8 cellular contexts compared by ENCODE assay signal in the genomic region with DNA sequence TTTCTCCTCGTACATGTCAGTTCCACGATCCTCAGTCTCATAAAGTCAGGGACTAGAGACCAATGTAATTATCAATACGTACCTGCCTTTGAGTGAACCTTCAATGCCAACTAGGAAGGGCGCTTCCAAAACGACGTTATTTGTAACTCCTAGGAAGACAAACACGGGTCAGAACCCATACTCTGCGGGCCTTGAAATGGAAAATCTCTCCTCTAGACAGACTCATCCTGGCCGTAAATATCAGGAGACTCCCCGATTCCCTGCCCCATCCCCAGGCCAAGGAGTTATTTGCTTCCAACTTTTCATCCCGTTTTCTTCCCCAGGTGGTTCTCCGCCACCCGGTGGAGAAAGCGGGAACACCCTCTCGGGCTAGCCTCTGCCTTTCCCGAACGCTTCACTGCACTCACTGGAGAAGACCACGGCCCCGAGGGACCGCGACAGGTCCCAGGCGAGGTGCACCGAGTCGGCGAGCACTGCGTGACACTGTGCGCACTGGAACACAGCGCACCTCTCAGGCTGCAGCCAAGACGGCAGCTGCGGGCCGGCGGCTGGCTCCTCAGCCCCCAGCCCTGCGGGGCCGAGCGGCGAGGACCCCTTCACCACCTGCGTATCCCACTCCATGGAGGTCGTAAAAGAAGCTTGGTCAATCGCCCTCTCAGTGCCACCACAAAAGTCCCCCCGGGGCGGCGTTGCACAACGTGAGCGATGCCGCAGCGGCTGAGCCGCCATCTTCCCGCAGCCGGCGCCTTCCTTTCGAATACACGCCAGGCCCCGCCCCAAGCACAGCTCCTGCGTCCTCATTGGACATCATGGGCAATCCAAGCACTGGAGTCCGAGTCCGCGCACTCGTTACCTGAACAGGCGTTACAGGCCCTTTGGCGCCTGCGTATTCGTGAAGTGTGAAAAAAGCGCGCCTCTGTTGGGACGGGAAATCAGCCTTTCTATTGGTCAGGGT. TPM values are rescaled to one million over a fixed set of nuclear protein-coding genes. Genes with fewer than 3 reads are reported as not detected.
DNase-seq lines count a peak whose midpoint lies in the region; ATAC-seq and TF ChIP-seq lines count a peak whose summit lies in the region.

OIP5 (minus strand) TSS at position 759 of the 955 bp plus-strand sequence; CDS start at position 729, 30 bp downstream.

- H3K4me3 Mint-ChIP-seq in WTC11 = peak within 1 kb of the TSS; percentile 99

- peak within 1 kb of the TSS; percentile 100 for H3K27ac Mint-ChIP-seq in WTC11

- peak; percentile 91 for ATAC-seq in GM18909 (IDR thresholded peaks at IDR 0.05; ENCODE audit: poor library complexity, unreplicated experiment)
- ATAC-seq in HG03175 (IDR thresholded peaks at IDR 0.05; ENCODE audit: unreplicated experiment) = peak; percentile 91
- peak; percentile 98 for ATAC-seq in WTC11

- H3K9me3 Mint-ChIP-seq in WTC11 = no peaks in the 10 kb centered on the region

- no peaks in the 10 kb centered on the region for H3K27me3 Mint-ChIP-seq in WTC11 (ENCODE audit: low read depth)

- CTCF ChIA-PET in WTC11 (lab: Charles Lee) = interaction anchor here (0.7 to 1.6 kb wide), 12 partner anchors 24 to 474 kb away, joined by 3 to 16 read pairs (median 3); partner anchors contain the start of genes CHP1, EXD1, INO80 and MAPKBP1

- H3K4me3 ChIP-seq in AG09309 (ENCODE audit: control insufficient read depth, low read depth, low read length) = peak within 1 kb of the TSS; percentile 82

- POLR2A ChIA-PET in WTC11 (lab: Charles Lee) = interaction anchor here (1.0 to 1.6 kb wide), 4 partner anchors 48 to 379 kb away, joined by 3 to 9 read pairs (median 6); partner anchors contain the start of genes CHAC1, CHP1, EXD1 and INO80

- TF ChIP-seq CTCF in AG09309 (IDR thresholded peaks at IDR 0.05; ENCODE audit: control insufficient read depth, insufficient read depth, low read depth, low read length, missing control alignments) (peak; percentile 80), WTC11 (IDR thresholded peaks at IDR 0.05) (no peak)

- H3K36me3 Mint-ChIP-seq in WTC11 = peaks cover 12% of the 10 kb centered on the region

- DNase-seq in AG09309 (ENCODE audit: low read depth) (peak; percentile 96), NCI-H2227 treated with DMSO at 0.1 percent for 48 hours (lab: John Stamatoyannopoulos, UW) (peak; percentile 96), WTC11 (ENCODE audit: low spot score) (peak; percentile 98), iris pigment epithelial cell (ENCODE audit: low read depth) (peak; percentile 100)
- DNase-seq in central memory CD4-positive, alpha-beta T cell = peak; percentile 99
- DNase-seq in stimulated activated CD4-positive, alpha-beta T cell treated with anti-CD3 and anti-CD28 coated beads, Interleukin-12 subunit alpha, Interleukin-12 subunit beta, amount 100 ng/mL, for 48 hours (ENCODE audit: low read depth in 2 of 3, low spot score in 1 of 3) = peak; percentile 95 to 98 (median 98)

- peaks cover 22% of the 10 kb centered on the region for H3K4me1 Mint-ChIP-seq in WTC11

TF ChIP-seq in WTC11, 78 proteins besides CTCF, POLR2A, EP300 and RAD21 (continues in another document):
- TF ChIP-seq PRRX2 (CRISPR knock-in tag; IDR thresholded peaks at IDR 0.05) (0 out of 2 replicates have a peak, but pooled peaks have one; percentile 65), ARID4B (CRISPR knock-in tag; IDR thresholded peaks at IDR 0.05; ENCODE audit: borderline replicate concordance) (no peak; the same call in 1 of the 2 replicates), ATF6 (CRISPR knock-in tag; IDR thresholded peaks at IDR 0.05) (no peak), ESRRA (CRISPR knock-in tag; IDR thresholded peaks at IDR 0.05; ENCODE audit: borderline replicate concordance) (peak; percentile 52; the same call in 1 of the 2 replicates), ZNF219 (CRISPR knock-in tag; IDR thresholded peaks at IDR 0.05; ENCODE audit: borderline replicate concordance) (no peak), NR3C1 (CRISPR knock-in tag; conservative IDR thresholded peaks at IDR 0.05; ENCODE audit: low read depth) (no peak), ZBTB21 (CRISPR knock-in tag; IDR thresholded peaks at IDR 0.05; ENCODE audit: borderline replicate concordance) (no peak; the same call in 1 of the 2 replicates), ATF1 (CRISPR knock-in tag; IDR thresholded peaks at IDR 0.05) (0 out of 2 replicates have a peak, but pooled peaks have one; percentile 63), MYBL2 (CRISPR knock-in tag; IDR thresholded peaks at IDR 0.05) (peak; percentile 99; the same call in 1 of the 2 replicates), JAZF1 (CRISPR knock-in tag; IDR thresholded peaks at IDR 0.05) (no peak), RORB (CRISPR knock-in tag; IDR thresholded peaks at IDR 0.05) (no peak)
- TF ChIP-seq, protein P1, sequence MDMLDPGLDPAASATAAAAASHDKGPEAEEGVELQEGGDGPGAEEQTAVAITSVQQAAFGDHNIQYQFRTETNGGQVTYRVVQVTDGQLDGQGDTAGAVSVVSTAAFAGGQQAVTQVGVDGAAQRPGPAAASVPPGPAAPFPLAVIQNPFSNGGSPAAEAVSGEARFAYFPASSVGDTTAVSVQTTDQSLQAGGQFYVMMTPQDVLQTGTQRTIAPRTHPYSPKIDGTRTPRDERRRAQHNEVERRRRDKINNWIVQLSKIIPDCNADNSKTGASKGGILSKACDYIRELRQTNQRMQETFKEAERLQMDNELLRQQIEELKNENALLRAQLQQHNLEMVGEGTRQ (CRISPR knock-in tag; IDR thresholded peaks at IDR 0.05) = no peak
- TF ChIP-seq, protein P2, sequence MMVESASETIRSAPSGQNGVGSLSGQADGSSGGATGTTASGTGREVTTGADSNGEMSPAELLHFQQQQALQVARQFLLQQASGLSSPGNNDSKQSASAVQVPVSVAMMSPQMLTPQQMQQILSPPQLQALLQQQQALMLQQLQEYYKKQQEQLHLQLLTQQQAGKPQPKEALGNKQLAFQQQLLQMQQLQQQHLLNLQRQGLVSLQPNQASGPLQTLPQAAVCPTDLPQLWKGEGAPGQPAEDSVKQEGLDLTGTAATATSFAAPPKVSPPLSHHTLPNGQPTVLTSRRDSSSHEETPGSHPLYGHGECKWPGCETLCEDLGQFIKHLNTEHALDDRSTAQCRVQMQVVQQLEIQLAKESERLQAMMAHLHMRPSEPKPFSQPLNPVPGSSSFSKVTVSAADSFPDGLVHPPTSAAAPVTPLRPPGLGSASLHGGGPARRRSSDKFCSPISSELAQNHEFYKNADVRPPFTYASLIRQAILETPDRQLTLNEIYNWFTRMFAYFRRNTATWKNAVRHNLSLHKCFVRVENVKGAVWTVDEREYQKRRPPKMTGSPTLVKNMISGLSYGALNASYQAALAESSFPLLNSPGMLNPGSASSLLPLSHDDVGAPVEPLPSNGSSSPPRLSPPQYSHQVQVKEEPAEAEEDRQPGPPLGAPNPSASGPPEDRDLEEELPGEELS (CRISPR knock-in tag; IDR thresholded peaks at IDR 0.05) = peak; percentile 79

RNA-seq across cellular contexts. Expression of gene OIP5, which starts in this region (rescaled TPM):
- 28.9 to 33.7 TPM (median 30.4 TPM) in 3 replicates for total RNA-seq in WTC11 (2021)

Comparison
In these comparisons a context has a peak if more than half of its experiments do, and no peak if none do; other contexts are left out.
1. Peak in every context shown above with its lines: DNase-seq, ATAC-seq and H3K4me3 ChIP-seq.